8 cellular contexts compared by ENCODE assay signal in the genomic region with DNA sequence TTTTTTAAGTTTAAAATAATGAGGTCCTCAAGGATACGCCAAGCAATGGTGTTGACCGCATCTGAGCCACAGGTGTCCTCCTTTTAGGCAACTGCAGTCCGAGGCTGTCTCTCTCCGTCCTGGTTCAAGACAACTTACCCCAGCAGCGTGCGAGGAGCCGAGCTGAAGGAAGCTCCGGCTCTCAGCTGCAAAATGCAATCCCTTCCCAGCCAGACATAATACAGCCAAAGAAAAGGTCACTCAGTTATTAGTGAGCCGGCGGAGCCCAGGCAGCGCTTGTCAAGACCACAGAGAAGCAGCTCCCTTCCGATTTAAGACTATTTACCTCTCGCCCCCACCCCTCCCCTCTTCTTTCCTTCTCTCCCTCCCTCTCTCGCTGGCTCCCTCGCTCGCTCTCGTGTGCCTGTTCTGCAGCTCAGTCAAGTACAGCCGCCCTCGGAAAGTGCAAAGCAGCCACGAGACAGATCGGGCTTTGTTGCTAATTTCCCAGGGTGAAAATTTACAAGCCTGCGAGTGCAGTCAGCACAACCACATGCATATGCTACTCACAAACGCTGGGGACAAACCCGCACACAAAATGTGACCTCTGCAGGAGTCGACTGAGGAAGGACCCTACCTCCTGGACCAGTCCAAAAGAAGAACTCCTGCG. TPM values are rescaled to one million over a fixed set of nuclear protein-coding genes. Genes with fewer than 3 reads are reported as not detected.
DNase-seq lines count a peak whose midpoint lies in the region; ATAC-seq and TF ChIP-seq lines count a peak whose summit lies in the region.

No MANE protein-coding gene starts in this region.

- peaks cover 35% of the 10 kb centered on the region for H3K27me3 Mint-ChIP-seq in activated CD8-positive, alpha-beta T cell treated with anti-CD3 and anti-CD28 coated beads, Interleukin-2, amount 10 ng/mL, durations not matched to agents 7 days and 5 days (ENCODE audit: low read depth)

- H3K4me1 Mint-ChIP-seq in activated CD8-positive, alpha-beta T cell treated with anti-CD3 and anti-CD28 coated beads, Interleukin-2, amount 10 ng/mL, durations not matched to agents 7 days and 5 days (ENCODE audit: low read depth), result peaks cover 3% of the 10 kb centered on the region

- peak; percentile 32 for ATAC-seq in GM18868 (IDR thresholded peaks at IDR 0.05; ENCODE audit: unreplicated experiment)
- peak; percentile 36 for ATAC-seq in HG03378 (IDR thresholded peaks at IDR 0.05; ENCODE audit: unreplicated experiment)
- no peak for ATAC-seq in activated CD8-positive, alpha-beta T cell treated with anti-CD3 and anti-CD28 coated beads, Interleukin-2, amount 10 ng/mL, durations not matched to agents 7 days and 5 days
- no peak for ATAC-seq in HG02571 (IDR thresholded peaks at IDR 0.05; ENCODE audit: unreplicated experiment)

- no peak overlapping the region for H3K4me3 Mint-ChIP-seq in activated CD8-positive, alpha-beta T cell treated with anti-CD3 and anti-CD28 coated beads, Interleukin-2, amount 10 ng/mL, durations not matched to agents 7 days and 5 days

- no peak overlapping the region for H3K27ac Mint-ChIP-seq in activated CD8-positive, alpha-beta T cell treated with anti-CD3 and anti-CD28 coated beads, Interleukin-2, amount 10 ng/mL, durations not matched to agents 7 days and 5 days

- H3K27me3 ChIP-seq in Peyer's patch (peaks cover 0 to 11% of the 10 kb centered on the region in 2 donors), ovary (no peaks in the 10 kb centered on the region)

- H3K9me3 Mint-ChIP-seq in activated CD8-positive, alpha-beta T cell treated with anti-CD3 and anti-CD28 coated beads, Interleukin-2, amount 10 ng/mL, durations not matched to agents 7 days and 5 days (ENCODE audit: insufficient read depth), result no peaks in the 10 kb centered on the region

- DNase-seq in Peyer's patch (no peak), glomerular visceral epithelial cell (ENCODE audit: extremely low spot score) (peak; percentile 43), ovary (peak in 3 of 5 donors; percentile 25 to 42 (median 41))
- no peak for DNase-seq in activated CD8-positive, alpha-beta T cell treated with anti-CD3 and anti-CD28 coated beads, Interleukin-2, amount 10 ng/mL, durations not matched to agents 7 days and 5 days
- DNase-seq in stimulated activated naive CD4-positive, alpha-beta T cell treated with Interleukin-2 at 50 U/mL for 16 hours (lab: John Stamatoyannopoulos, UW), result no peak

- H3K36me3 ChIP-seq in Peyer's patch, result no peaks in the 10 kb centered on the region
- no peaks in the 10 kb centered on the region for H3K36me3 ChIP-seq in ovary

- H3K9me3 ChIP-seq in Peyer's patch (no peaks in the 10 kb centered on the region), ovary (no peaks in the 10 kb centered on the region)

- H3K4me3 ChIP-seq in Peyer's patch (peak overlapping the region; percentile 12 to 42 (median 29)), ovary (peak overlapping the region; percentile 40)

- TF ChIP-seq EP300 in ovary (IDR thresholded peaks at IDR 0.05), result no peak

- TF ChIP-seq POLR2A in Peyer's patch (IDR thresholded peaks at IDR 0.05) (no peak), ovary (IDR thresholded peaks at IDR 0.05) (no peak)

- intact Hi-C loops in ovary (cut with DNase I), result no loop called here

- TF ChIP-seq CTCF in Peyer's patch (IDR thresholded peaks at IDR 0.05) (no peak), ovary (IDR thresholded peaks at IDR 0.05) (no peak)

- WGBS in ovary, 3 donors, result 1% methylated on average over 26 of the region's 26 CpGs

- POLR2A ChIA-PET in activated CD8-positive, alpha-beta T cell treated with anti-CD3 and anti-CD28 coated beads, Interleukin-2, amount 10 ng/mL, durations not matched to agents 7 days and 5 days (lab: Charles Lee), result no interaction called here

- H3K4me1 ChIP-seq in Peyer's patch (no peaks in the 10 kb centered on the region), ovary (ENCODE audit: insufficient read depth) (no peaks in the 10 kb centered on the region)

- no peaks in the 10 kb centered on the region for H3K36me3 Mint-ChIP-seq in activated CD8-positive, alpha-beta T cell treated with anti-CD3 and anti-CD28 coated beads, Interleukin-2, amount 10 ng/mL, durations not matched to agents 7 days and 5 days (ENCODE audit: low read depth)

- H3K27ac ChIP-seq in Peyer's patch (peak overlapping the region in 2 of 4 donors; percentile 16 to 67), ovary (peak overlapping the region in 1 of 2 donors; percentile 11)

- CTCF ChIA-PET in activated CD8-positive, alpha-beta T cell treated with anti-CD3 and anti-CD28 coated beads, Interleukin-2, amount 10 ng/mL, durations not matched to agents 7 days and 5 days (lab: Charles Lee), result no interaction called here

RNA-seq across cellular contexts. Expression of gene LMO3, which starts 0.4 kb away (rescaled TPM):
- total RNA-seq in Peyer's patch (1 to 10 TPM; 6.6 to 9.9 (median 7.9) TPM), ovary (1 to 10 TPM; 1.3 to 7.9 (median 5.0) TPM)
- polyA plus RNA-seq in ovary, result 10 to 100 TPM in 1 of 2 donors, under 1 TPM in 1; 0.97 to 11.7 TPM
- not detected for total RNA-seq in activated CD8-positive, alpha-beta T cell treated with anti-CD3 and anti-CD28 coated beads, Interleukin-2, amount 10 ng/mL, durations not matched to agents 7 days and 5 days

Comparison
In these comparisons a context has a peak if more than half of its experiments do, and no peak if none do; other contexts are left out.
1. ATAC-seq: peak in GM18868 (single experiment) and HG03378 (single experiment); none in activated CD8-positive, alpha-beta T cell treated with anti-CD3 and anti-CD28 coated beads, Interleukin-2, amount 10 ng/mL, durations not matched to agents 7 days and 5 days (single experiment) and HG02571 (single experiment).
2. DNase-seq: peak in glomerular visceral epithelial cell (single experiment) and ovary (3 of 5); none in Peyer's patch (0 of 3), activated CD8-positive, alpha-beta T cell treated with anti-CD3 and anti-CD28 coated beads, Interleukin-2, amount 10 ng/mL, durations not matched to agents 7 days and 5 days (single experiment) and stimulated activated naive CD4-positive, alpha-beta T cell treated with Interleukin-2 at 50 U/mL for 16 hours (single experiment).